In the genomic region with DNA sequence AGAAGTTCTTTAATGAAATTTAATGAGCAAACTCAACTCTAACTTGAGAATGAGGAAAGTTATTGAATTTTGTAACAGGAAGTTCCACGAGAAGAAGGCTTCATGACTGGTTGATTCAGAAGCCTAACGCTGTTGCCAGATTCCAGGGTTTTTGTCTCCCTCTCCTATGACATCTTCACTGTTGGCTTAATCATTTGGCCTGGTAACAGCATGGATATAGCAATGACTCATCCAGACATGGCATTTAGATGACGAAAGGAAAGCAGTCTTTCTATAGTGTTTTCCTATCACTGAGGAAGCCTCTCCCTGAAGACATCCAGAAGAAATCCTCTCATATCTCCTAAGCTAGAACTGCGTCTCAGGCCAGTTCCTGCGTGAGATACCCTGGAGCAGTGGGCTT, we compare ENCODE assay signal across 21 cellular contexts. TPM values are rescaled to one million over a fixed set of nuclear protein-coding genes. Genes with fewer than 3 reads are reported as not detected.
DNase-seq lines count a peak whose midpoint lies in the region; ATAC-seq, FAIRE-seq and TF ChIP-seq lines count a peak whose summit lies in the region.
"Had no signal": no experiment of that assay in that cellular context is flagged by ENCODE, and none has a peak within 500 bp of the region (broad histone marks: within the 10 kb centered on the region; RNA-seq: fewer than 3 reads in every experiment).

No MANE protein-coding gene starts in this region.

- peak overlapping the region; percentile 38 for H3K4me2 ChIP-seq in smooth muscle cell
- H3K4me2 ChIP-seq: PC-9 had no signal

- no peaks in the 10 kb centered on the region for H3K79me2 ChIP-seq in smooth muscle cell (ENCODE audit: low read depth)

- H3K4me1 ChIP-seq in esophagus muscularis mucosa, result no peaks in the 10 kb centered on the region
- H3K4me1 ChIP-seq in smooth muscle cell (ENCODE audit: low read depth), result no peaks in the 10 kb centered on the region
- H3K4me1 ChIP-seq: thyroid gland had no signal

- no peak overlapping the region for H3K9ac ChIP-seq in smooth muscle cell (ENCODE audit: low read depth)

- TF ChIP-seq CTCF in esophagus muscularis mucosa (IDR thresholded peaks at IDR 0.05) (no peak), smooth muscle cell (IDR thresholded peaks at IDR 0.05; ENCODE audit: borderline replicate concordance, insufficient read depth, poor library complexity, severe bottlenecking) (no peak), coronary artery (IDR thresholded peaks at IDR 0.05) (no peak)

- H3K27me3 ChIP-seq in esophagus muscularis mucosa (peaks cover 0 to 18% (median 0%) of the 10 kb centered on the region in 4 donors), smooth muscle cell (ENCODE audit: low read depth) (peaks cover 54% of the 10 kb centered on the region)
- H3K27me3 ChIP-seq: thyroid gland had no signal

- TF ChIP-seq POLR2A in esophagus muscularis mucosa (IDR thresholded peaks at IDR 0.05; ENCODE audit: low read depth), result no peak

- 78% methylated on average over 5 of the region's 5 CpGs for WGBS in esophagus muscularis mucosa
- WGBS in smooth muscle cell (ENCODE audit: low lambda C conversion rate), result 34% methylated on average over 5 of the region's 5 CpGs

- ATAC-seq in HG03196 (IDR thresholded peaks at IDR 0.05; ENCODE audit: unreplicated experiment), result no peak
- ATAC-seq: T-helper 17 cell had no signal

- no peak overlapping the region for H3K27ac ChIP-seq in esophagus muscularis mucosa (replicated peaks in 1 of 4)
- H3K27ac ChIP-seq in smooth muscle cell (ENCODE audit: low read depth), result peak overlapping the region; percentile 15
- H3K27ac ChIP-seq in coronary artery, result no peak overlapping the region
- H3K27ac ChIP-seq: PC-9, thyroid gland had no signal

- H4K20me1 ChIP-seq in smooth muscle cell (ENCODE audit: low read depth), result no peaks in the 10 kb centered on the region

- H3K4me3 ChIP-seq in esophagus muscularis mucosa (no peak overlapping the region), smooth muscle cell (no peak overlapping the region), coronary artery (no peak overlapping the region)
- H3K4me3 ChIP-seq: PC-9, thyroid gland had no signal

- intact Hi-C loops in esophagus muscularis mucosa (cut with DNase I), result no loop called here

- no peaks in the 10 kb centered on the region for H3F3A ChIP-seq in smooth muscle cell (ENCODE audit: low read depth)

- no peak for FAIRE-seq in RCC 7860 (lab: Jason Lieb, UNC)
- FAIRE-seq: colon had no signal

- no peaks in the 10 kb centered on the region for H3K36me3 ChIP-seq in esophagus muscularis mucosa
- no peaks in the 10 kb centered on the region for H3K36me3 ChIP-seq in smooth muscle cell (ENCODE audit: low read depth)
- H3K36me3 ChIP-seq: thyroid gland had no signal

- H3K9me3 ChIP-seq in esophagus muscularis mucosa (no peaks in the 10 kb centered on the region), smooth muscle cell (replicated peaks; ENCODE audit: low read depth) (no peaks in the 10 kb centered on the region)
- H3K9me3 ChIP-seq: thyroid gland had no signal

- no peak overlapping the region for H2AFZ ChIP-seq in smooth muscle cell (ENCODE audit: low read depth)
- H2AFZ ChIP-seq: PC-9 had no signal

- TF ChIP-seq EP300 in esophagus muscularis mucosa (IDR thresholded peaks at IDR 0.05), result no peak

- peak; percentile 77 for DNase-seq in EL
- peak; percentile 59 for DNase-seq in RCC 7860 (ENCODE audit: low spot score)
- peak; percentile 86 for DNase-seq in esophagus muscularis mucosa (ENCODE audit: extremely low spot score)
- no peak for DNase-seq in smooth muscle cell (lab: John Stamatoyannopoulos, UW; ENCODE audit: unreplicated experiment)
- DNase-seq in coronary artery (ENCODE audit: low spot score), result no peak
- DNase-seq in activated gamma-delta T cell treated with Interleukin-2 at 50 U/mL for 16 hours, result no peak
- DNase-seq in nucleus accumbens (lab: John Stamatoyannopoulos, UW), result no peak
- DNase-seq: activated CD4-positive, alpha-beta T cell treated with anti-CD3 and anti-CD28 coated beads for 1 hour; activated CD8-positive, alpha-beta memory T cell treated with anti-CD3 and anti-CD28 coated beads, Interleukin-2, amount 50 U/mL, for 48 hours; CD4-positive, alpha-beta T cell; hypothalamus; naive B cell; NCI-H1048; NCI-H510A; PC-9; T-helper 17 cell; thyroid gland had no signal

RNA-seq across cellular contexts. Expression of gene KCNA1, which starts 9.4 kb away (rescaled TPM):
- total RNA-seq in esophagus muscularis mucosa (under 1 TPM in 2 of 4 donors, not detected in 2; 0.17 to 0.71 TPM), smooth muscle cell (not detected in 2 replicates)
- not detected in 2 replicates for polyA plus RNA-seq in smooth muscle cell
- total RNA-seq: CD4-positive, alpha-beta T cell; epithelial cell of proximal tubule; PC-9; pulmonary artery endothelial cell; T-helper 17 cell had no signal

Comparison
In these comparisons a context has a peak if more than half of its experiments do, and no peak if none do; other contexts are left out.
1. DNase-seq: peak in EL (single experiment), RCC 7860 (single experiment) and esophagus muscularis mucosa (single experiment); none in smooth muscle cell (single experiment), coronary artery (single experiment), activated gamma-delta T cell treated with Interleukin-2 at 50 U/mL for 16 hours (single experiment) and nucleus accumbens (0 of 56).